In the genomic region with DNA sequence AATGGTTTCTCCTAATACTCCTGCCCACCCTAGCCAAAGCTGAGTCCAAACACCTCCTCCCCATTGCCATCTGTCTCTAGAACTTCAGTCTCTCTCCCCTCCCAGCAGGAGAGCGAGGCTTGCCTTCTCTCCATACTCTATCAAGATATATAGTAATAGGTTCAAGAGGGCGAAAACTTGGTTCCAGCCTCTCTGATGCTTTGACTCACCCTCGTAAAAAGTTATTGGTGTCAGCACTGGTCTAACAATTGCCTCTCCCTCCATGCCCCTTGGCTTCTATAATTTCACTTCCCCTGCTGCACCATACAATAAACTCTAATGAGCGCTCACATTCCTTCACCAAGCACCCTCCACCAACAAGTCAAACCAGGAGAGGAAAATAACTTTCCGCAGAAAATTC, we compare ENCODE assay signal across 15 cellular contexts.
DNase-seq lines count a peak whose midpoint lies in the region; ATAC-seq and TF ChIP-seq lines count a peak whose summit lies in the region.
"Had no signal": no experiment of that assay in that cellular context is flagged by ENCODE, and none has a peak within 500 bp of the region (broad histone marks: within the 10 kb centered on the region; RNA-seq: fewer than 3 reads in every experiment).

No MANE protein-coding gene starts in this region.

- no peak overlapping the region for H3K27ac Mint-ChIP-seq in natural killer cell
- H3K27ac Mint-ChIP-seq: B cell; CD8-positive, alpha-beta T cell; H9 had no signal

- H3K4me1 ChIP-seq in mucosa of descending colon (ENCODE audit: low read depth) (no peaks in the 10 kb centered on the region), transverse colon (no peaks in the 10 kb centered on the region)

- no peak for TF ChIP-seq EP300 in transverse colon (IDR thresholded peaks at IDR 0.05; ENCODE audit: low read depth)

- DNase-seq in SIG-M5 treated with dmso at 0.1 percent for 504 hours (lab: John Stamatoyannopoulos, UW; ENCODE audit: unreplicated experiment): peak; percentile 64
- no peak for DNase-seq in SIG-M5 (lab: John Stamatoyannopoulos, UW)
- peak; percentile 42 for DNase-seq in NOMO-1 treated with DMSO at 0.1 percent for 48 hours (lab: John Stamatoyannopoulos, UW; ENCODE audit: unreplicated experiment)
- DNase-seq in mucosa of descending colon: no peak
- DNase-seq in natural killer cell: no peak
- DNase-seq in transverse colon: no peak
- DNase-seq in DMS153 treated with DMSO at 0.1 percent for 48 hours (lab: John Stamatoyannopoulos, UW; ENCODE audit: unreplicated experiment): no peak
- DNase-seq: Calu3; CD8-positive, alpha-beta T cell; DMS53; DND-41; EL; H9 had no signal

- no peak overlapping the region for H3K27ac ChIP-seq in transverse colon
- H3K27ac ChIP-seq: BLaER1 treated with 17β-estradiol and CSF1 and Interleukin-3, amounts not matched to agents 10 nM and 100 nM had no signal

- no peaks in the 10 kb centered on the region for H3K36me3 ChIP-seq in mucosa of descending colon (ENCODE audit: low read depth)
- no peaks in the 10 kb centered on the region for H3K36me3 ChIP-seq in transverse colon
- H3K36me3 ChIP-seq: BLaER1 treated with 17β-estradiol and CSF1 and Interleukin-3, amounts not matched to agents 10 nM and 100 nM had no signal

- no peaks in the 10 kb centered on the region for H3K9me3 ChIP-seq in mucosa of descending colon
- H3K9me3 ChIP-seq in transverse colon: no peaks in the 10 kb centered on the region
- H3K9me3 ChIP-seq: BLaER1 treated with 17β-estradiol and CSF1 and Interleukin-3, amounts not matched to agents 10 nM and 100 nM had no signal

- in situ Hi-C loops in transverse colon (cut with MboI; ENCODE audit: low pct_ligation_motif_present in 1 of 4, low pct_unique_long_range_greater_than_20kb in 1 of 4, low sequenced_read_pairs in 3 of 4): no loop called here

- intact Hi-C loops in mucosa of descending colon (cut with DNase I, micrococcal nuclease): no loop called here
- intact Hi-C loops in natural killer cell (cut with micrococcal nuclease): no loop called here
- intact Hi-C loops in transverse colon (cut with DNase I; ENCODE audit: low total_unique reads): no loop called here

- no peak overlapping the region for H3K4me3 Mint-ChIP-seq in natural killer cell
- H3K4me3 Mint-ChIP-seq: B cell; CD8-positive, alpha-beta T cell; H9 had no signal

- H3K27me3 Mint-ChIP-seq in natural killer cell (ENCODE audit: low read depth in 2 of 2): no peaks in the 10 kb centered on the region
- H3K27me3 Mint-ChIP-seq: B cell had no signal

- H3K4me3 ChIP-seq in mucosa of descending colon (no peak overlapping the region), transverse colon (no peak overlapping the region)
- H3K4me3 ChIP-seq: BLaER1 treated with 17β-estradiol and CSF1 and Interleukin-3, amounts not matched to agents 10 nM and 100 nM had no signal

- no peaks in the 10 kb centered on the region for H3K27me3 ChIP-seq in transverse colon
- H3K27me3 ChIP-seq: BLaER1 treated with 17β-estradiol and CSF1 and Interleukin-3, amounts not matched to agents 10 nM and 100 nM had no signal

- H3K36me3 Mint-ChIP-seq in natural killer cell: no peaks in the 10 kb centered on the region
- H3K36me3 Mint-ChIP-seq: CD8-positive, alpha-beta T cell had no signal

- no peaks in the 10 kb centered on the region for H3K4me1 Mint-ChIP-seq in natural killer cell
- H3K4me1 Mint-ChIP-seq: H9 had no signal

- TF ChIP-seq POLR2A in transverse colon (IDR thresholded peaks at IDR 0.05): no peak

- WGBS in transverse colon (ENCODE audit: low coverage in 1 of 2), 2 donors: 83 to 86% methylated on average over 4 to 5 of the region's 5 CpGs

- TF ChIP-seq CTCF in mucosa of descending colon (IDR thresholded peaks at IDR 0.05): no peak
- no peak for TF ChIP-seq CTCF in natural killer cell (IDR thresholded peaks at IDR 0.05)
- TF ChIP-seq CTCF in transverse colon (IDR thresholded peaks at IDR 0.05): no peak

- peaks cover 0 to 2% of the 10 kb centered on the region in 2 donors for H3K9me3 Mint-ChIP-seq in natural killer cell
- H3K9me3 Mint-ChIP-seq: CD8-positive, alpha-beta T cell; H9 had no signal

- ATAC-seq in mucosa of descending colon (peak; percentile 61), natural killer cell (no peak)
- ATAC-seq: CD8-positive, alpha-beta T cell had no signal

Comparison
In these comparisons a context has a peak if more than half of its experiments do, and no peak if none do; other contexts are left out.
1. DNase-seq: peak in SIG-M5 treated with dmso at 0.1 percent for 504 hours (single experiment) and NOMO-1 treated with DMSO at 0.1 percent for 48 hours (single experiment); none in SIG-M5 (single experiment), mucosa of descending colon (0 of 3), natural killer cell (single experiment), transverse colon (single experiment) and DMS153 treated with DMSO at 0.1 percent for 48 hours (single experiment).